Comparison of ENCODE assay signal across 16 cellular contexts in the genomic region with DNA sequence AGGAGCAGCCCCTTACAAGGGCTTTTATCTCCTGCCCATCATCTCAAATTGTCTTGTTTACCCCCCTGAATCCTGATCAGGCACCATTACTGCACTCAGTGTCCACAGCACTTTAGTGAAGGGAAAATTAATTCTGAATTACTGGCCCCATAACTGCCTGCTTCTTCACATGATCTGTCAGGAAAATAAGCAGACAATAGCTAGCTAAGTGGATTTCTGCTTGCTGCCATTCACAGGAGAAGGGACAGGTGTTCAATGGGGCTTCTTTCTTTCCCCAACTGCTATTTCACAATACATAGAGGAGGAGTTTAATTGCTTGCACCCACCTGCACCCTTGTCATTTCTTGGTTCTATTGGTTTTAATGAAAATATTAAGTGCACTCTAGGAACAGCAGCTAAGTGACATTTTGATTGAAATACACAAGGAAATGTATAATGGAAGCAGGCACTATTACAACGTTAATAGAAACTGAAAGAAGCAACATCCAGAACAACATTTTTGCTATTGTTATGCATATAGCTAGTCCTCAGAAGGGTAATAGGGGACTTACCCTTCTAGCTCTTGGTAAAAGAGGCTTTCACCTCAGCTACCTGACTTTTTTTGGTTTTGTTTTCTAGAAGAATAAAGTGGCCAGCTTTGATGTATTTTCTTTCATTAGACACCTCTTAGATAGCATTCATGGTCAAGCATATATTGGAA.
DNase-seq lines count a peak whose midpoint lies in the region; ATAC-seq and TF ChIP-seq lines count a peak whose summit lies in the region.
"Had no signal": no experiment of that assay in that cellular context is flagged by ENCODE, and none has a peak within 500 bp of the region (broad histone marks: within the 10 kb centered on the region; RNA-seq: fewer than 3 reads in every experiment).

No MANE protein-coding gene starts in this region.

- no peak overlapping the region for H4K8ac ChIP-seq in H9 (replicated peaks; ENCODE audit: insufficient read length, low read depth, low read length)

- H2BK5ac ChIP-seq in H9 (ENCODE audit: insufficient read length, low read length): no peak overlapping the region

- no peak overlapping the region for H3K18ac ChIP-seq in H9 (ENCODE audit: insufficient read length, low read depth, low read length)

- no peak for TF ChIP-seq POLR2A in spleen (IDR thresholded peaks at IDR 0.05)

- H2BK12ac ChIP-seq in H9 (ENCODE audit: insufficient read length, low read depth, low read length): no peak overlapping the region

- H2BK15ac ChIP-seq in H9 (ENCODE audit: low read depth, low read length): no peak overlapping the region

- no peak for ATAC-seq in PC-3
- ATAC-seq: body of pancreas, upper lobe of right lung had no signal

- H3K4me1 ChIP-seq in H9 (ENCODE audit: insufficient read depth, low read length) (peaks cover 20% of the 10 kb centered on the region; the same call in 1 of the 2 replicates), spleen (no peaks in the 10 kb centered on the region), PC-3 (ENCODE audit: insufficient read depth, low read length) (peaks cover 16% of the 10 kb centered on the region)
- H3K4me1 ChIP-seq: body of pancreas, upper lobe of right lung had no signal

- no peak overlapping the region for H2AK5ac ChIP-seq in H9 (ENCODE audit: insufficient read length, low read length)

- POLR2A ChIA-PET in PC-3 (lab: Charles Lee; ENCODE audit: unreplicated experiment): interaction anchor here (0.6 kb wide), 1 partner anchor 33 kb away, joined by 4 read pairs; no protein-coding TSS in a partner anchor

- peak; percentile 38 for DNase-seq in COLO668 (lab: John Stamatoyannopoulos, UW; ENCODE audit: unreplicated experiment)
- DNase-seq in H9: no peak
- DNase-seq in NCI-H146 (lab: John Stamatoyannopoulos, UW): peak; percentile 95
- peak; percentile 99 for DNase-seq in NCI-H748 (lab: John Stamatoyannopoulos, UW; ENCODE audit: unreplicated experiment)
- no peak for DNase-seq in hepatic stellate cell (ENCODE audit: low spot score)
- no peak for DNase-seq in spleen
- DNase-seq in WERI-Rb-1: no peak
- no peak for DNase-seq in PC-3
- DNase-seq: activated CD4-positive, alpha-beta memory T cell treated with anti-CD3 and anti-CD28 coated beads for 36 hours; body of pancreas; CD8-positive, alpha-beta memory T cell; GOT3; stimulated activated CD8-positive, alpha-beta memory T cell treated with anti-CD3 and anti-CD28 coated beads, Interleukin-4, amount 100 ng/mL, for 48 hours; upper lobe of right lung had no signal

- no peak overlapping the region for H3K4me3 Mint-ChIP-seq in H9
- H3K4me3 Mint-ChIP-seq: activated CD4-positive, alpha-beta memory T cell treated with anti-CD3 and anti-CD28 coated beads for 36 hours; CD8-positive, alpha-beta memory T cell had no signal

- no peak overlapping the region for H3T11ph ChIP-seq in H9 (ENCODE audit: low read length)

- H3K79me2 ChIP-seq in H9 (ENCODE audit: insufficient read depth, low read length) (no peaks in the 10 kb centered on the region), PC-3 (ENCODE audit: low read length) (no peaks in the 10 kb centered on the region)

- H3K4ac ChIP-seq in H9 (ENCODE audit: low read depth, low read length): no peak overlapping the region

- no peak overlapping the region for H3K9ac ChIP-seq in H9 (ENCODE audit: extremely low read depth, insufficient read length, low read length)
- no peak overlapping the region for H3K9ac ChIP-seq in PC-3 (ENCODE audit: low read length)

- H4K5ac ChIP-seq in H9 (ENCODE audit: insufficient read length, low read depth, low read length): no peak overlapping the region

- H3K27ac Mint-ChIP-seq in H9: peak overlapping the region; percentile 29 to 85 (median 32); a peak in 4 of 7 replicates
- H3K27ac Mint-ChIP-seq: activated CD4-positive, alpha-beta memory T cell treated with anti-CD3 and anti-CD28 coated beads for 36 hours; CD8-positive, alpha-beta memory T cell; progenitor cell of endocrine pancreas had no signal

- no peaks in the 10 kb centered on the region for H3K27me3 Mint-ChIP-seq in H9 (ENCODE audit: low read depth)
- H3K27me3 Mint-ChIP-seq: activated CD4-positive, alpha-beta memory T cell treated with anti-CD3 and anti-CD28 coated beads for 36 hours; CD8-positive, alpha-beta memory T cell; progenitor cell of endocrine pancreas had no signal

- BruUV-seq in PC-3 (replicated peaks; lab: Mats Ljungman, UMichigan): no TSS peak

- H4K91ac ChIP-seq in H9 (ENCODE audit: insufficient read length, low read depth, low read length): no peak overlapping the region

- H3K9me3 ChIP-seq in H9 (ENCODE audit: control insufficient read depth, low read depth, low read length) (no peaks in the 10 kb centered on the region), spleen (no peaks in the 10 kb centered on the region), WERI-Rb-1 (ENCODE audit: severe bottlenecking) (no peaks in the 10 kb centered on the region), PC-3 (ENCODE audit: low read length) (no peaks in the 10 kb centered on the region)
- H3K9me3 ChIP-seq: body of pancreas, upper lobe of right lung had no signal

- H3K4me2 ChIP-seq in H9 (ENCODE audit: insufficient read depth, insufficient read length, low read length) (peak overlapping the region; percentile 24), PC-3 (ENCODE audit: low read length) (no peak overlapping the region)

- H3K27me3 ChIP-seq in H9 (ENCODE audit: insufficient read depth, low read length) (no peaks in the 10 kb centered on the region), spleen (replicated peaks in 1 of 7) (no peaks in the 10 kb centered on the region), WERI-Rb-1 (ENCODE audit: insufficient read depth, low read depth, severe bottlenecking) (no peaks in the 10 kb centered on the region), PC-3 (ENCODE audit: low read length) (no peaks in the 10 kb centered on the region)
- H3K27me3 ChIP-seq: body of pancreas, upper lobe of right lung had no signal

- no peaks in the 10 kb centered on the region for H3F3A ChIP-seq in PC-3 (ENCODE audit: low read length, unreplicated experiment)

- TF ChIP-seq CTCF in H9 (conservative IDR thresholded peaks at IDR 0.05) (no peak), spleen (IDR thresholded peaks at IDR 0.05 in 8 of 11, conservative IDR thresholded peaks at IDR 0.05 in 3 of 11) (no peak), WERI-Rb-1 (IDR thresholded peaks at IDR 0.05; ENCODE audit: low read depth, low read length) (no peak), PC-3 (conservative IDR thresholded peaks at IDR 0.05; ENCODE audit: low read depth, low read length) (no peak)

- no peak overlapping the region for H3K14ac ChIP-seq in H9 (ENCODE audit: insufficient read depth, low read length)

- H3K9me2 ChIP-seq in PC-3 (replicated peaks; ENCODE audit: low read length): no peaks in the 10 kb centered on the region

- no peaks in the 10 kb centered on the region for H3K23me2 ChIP-seq in H9 (ENCODE audit: insufficient read length, low read depth, low read length, poor library complexity, severe bottlenecking)

- peak overlapping the region; percentile 25 for H3K27ac ChIP-seq in H9 (ENCODE audit: insufficient read length, low read depth, low read length)
- no peak overlapping the region for H3K27ac ChIP-seq in spleen
- no peak overlapping the region for H3K27ac ChIP-seq in WERI-Rb-1
- H3K27ac ChIP-seq in PC-3 (ENCODE audit: low read length): no peak overlapping the region
- H3K27ac ChIP-seq: body of pancreas, RWPE1, upper lobe of right lung had no signal

- peaks cover 3% of the 10 kb centered on the region in 2 experiments; a peak in 3 of 5 replicates for H3K9me3 Mint-ChIP-seq in H9

- peaks cover 0 to 8% (median 2%) of the 10 kb centered on the region in 3 experiments; a peak in 3 of 7 replicates for H3K36me3 Mint-ChIP-seq in H9 (ENCODE audit: insufficient read depth in 1 of 3, low read depth in 3 of 3)
- H3K36me3 Mint-ChIP-seq: activated CD4-positive, alpha-beta memory T cell treated with anti-CD3 and anti-CD28 coated beads for 36 hours; CD8-positive, alpha-beta memory T cell had no signal

- no peak overlapping the region for H2BK120ac ChIP-seq in H9 (ENCODE audit: low read depth, low read length, poor library complexity, severe bottlenecking)

- H3K56ac ChIP-seq in H9 (ENCODE audit: insufficient read length, low read depth, low read length): no peak overlapping the region

- H3K23ac ChIP-seq in H9 (ENCODE audit: insufficient read length, low read depth, low read length): no peak overlapping the region

- intact Hi-C loops in spleen (cut with DNase I; ENCODE audit: low total_unique reads) (no loop called here), PC-3 (cut with micrococcal nuclease) (loop anchor here (5.0 kb wide), 1 partner anchor 100 kb away; no protein-coding TSS in a partner anchor)

- H3K79me1 ChIP-seq in H9 (ENCODE audit: insufficient read depth, low read depth, low read length, poor library complexity, severe bottlenecking): no peaks in the 10 kb centered on the region

- WGBS in H9 (ENCODE audit: extremely low coverage, insufficient read length, low lambda C conversion rate): no CpG with 5 or more reads among the region's 1 CpG
- 12 to 39% (median 27%) methylated on average over 1 of the region's 1 CpG for WGBS in spleen, 5 donors

- H3K36me3 ChIP-seq in spleen: no peaks in the 10 kb centered on the region
- no peaks in the 10 kb centered on the region for H3K36me3 ChIP-seq in WERI-Rb-1
- H3K36me3 ChIP-seq in PC-3 (ENCODE audit: low read depth, low read length): no peaks in the 10 kb centered on the region
- H3K36me3 ChIP-seq: upper lobe of right lung had no signal

- no peak overlapping the region for H3K4me3 ChIP-seq in spleen
- H3K4me3 ChIP-seq in WERI-Rb-1 (ENCODE audit: low read depth, low read length): no peak overlapping the region
- H3K4me3 ChIP-seq in PC-3 (ENCODE audit: low read length): no peak overlapping the region
- H3K4me3 ChIP-seq: body of pancreas, upper lobe of right lung had no signal

- H2BK20ac ChIP-seq in H9 (ENCODE audit: low read depth, low read length, poor library complexity, severe bottlenecking): no peak overlapping the region

- no peak overlapping the region for H2AFZ ChIP-seq in H9 (ENCODE audit: low read length)
- H2AFZ ChIP-seq in PC-3 (ENCODE audit: low read length): no peak overlapping the region

- peaks cover 46 to 50% of the 10 kb centered on the region in 2 experiments for H3K4me1 Mint-ChIP-seq in H9
- H3K4me1 Mint-ChIP-seq: CD8-positive, alpha-beta memory T cell had no signal

- H4K20me1 ChIP-seq in H9 (ENCODE audit: control insufficient read depth, insufficient read depth, insufficient read length): no peaks in the 10 kb centered on the region
- H4K20me1 ChIP-seq in PC-3 (ENCODE audit: low read length): no peaks in the 10 kb centered on the region

- CTCF ChIA-PET in PC-3 (lab: Charles Lee): no interaction called here

Comparison
In these comparisons a context has a peak if more than half of its experiments do, and no peak if none do; other contexts are left out.
1. DNase-seq: peak in COLO668 (single experiment), NCI-H146 (single experiment) and NCI-H748 (single experiment); none in H9 (single experiment), hepatic stellate cell (single experiment), spleen (single experiment), WERI-Rb-1 (single experiment) and PC-3 (single experiment).